Comparison of ENCODE assay signal across 16 cellular contexts in the genomic region with DNA sequence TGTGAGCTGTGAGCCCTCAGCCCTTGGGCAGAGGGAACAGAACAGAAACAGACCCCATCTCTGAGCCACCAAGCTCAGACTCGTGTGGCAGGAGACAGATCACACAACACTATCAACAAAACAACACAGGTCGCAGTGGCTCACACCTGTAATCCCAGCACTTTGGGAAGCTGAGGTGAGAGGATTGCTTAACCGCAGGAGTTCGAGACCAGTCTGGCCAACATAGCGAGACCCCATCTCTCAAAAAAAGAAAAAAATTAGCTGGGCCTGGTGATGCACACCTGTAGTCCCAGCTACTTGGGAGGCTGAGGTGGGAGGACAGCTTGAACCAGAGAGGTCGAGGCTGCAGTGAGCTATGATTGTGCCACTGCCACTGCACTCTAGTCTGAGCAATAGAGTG. TPM values are rescaled to one million over a fixed set of nuclear protein-coding genes. Genes with fewer than 3 reads are reported as not detected.
A peak's percentile ranks its signal among the peaks of the same experiment; 100 is the strongest.
DNase-seq lines count a peak whose midpoint lies in the region; ATAC-seq, FAIRE-seq and TF ChIP-seq lines count a peak whose summit lies in the region.
"Had no signal": no experiment of that assay in that cellular context is flagged by ENCODE, and none has a peak within 500 bp of the region (broad histone marks: within the 10 kb centered on the region; RNA-seq: fewer than 3 reads in every experiment).

No MANE protein-coding gene starts in this region.

- H4K20me1 ChIP-seq in HepG2 (ENCODE audit: insufficient read depth, low read length), result no peaks in the 10 kb centered on the region

- TF ChIP-seq CTCF in HepG2 (CRISPR knock-in tag; IDR thresholded peaks at IDR 0.05), result no peak
- TF ChIP-seq CTCF in right lobe of liver (IDR thresholded peaks at IDR 0.05), result no peak

- no peak overlapping the region for H2AFZ ChIP-seq in HepG2 (ENCODE audit: low read length)
- H2AFZ ChIP-seq: GM23248 had no signal

- FAIRE-seq in HepG2 (lab: Jason Lieb, UNC), result no peak
- FAIRE-seq: A204.1 had no signal

- in situ Hi-C loops in HepG2 (cut with HindIII; ENCODE audit: extremely low pct_ligation_motif_present, low pct_unique_long_range_greater_than_20kb), result no loop called here

- ATAC-seq in HepG2 (no peak; the same call in 2 of the 3 replicates), right lobe of liver (no peak), GM18907 (IDR thresholded peaks at IDR 0.05; ENCODE audit: unreplicated experiment) (no peak), GM21526 (IDR thresholded peaks at IDR 0.05; ENCODE audit: low FRiP score, unreplicated experiment) (no peak)
- ATAC-seq: HCT116, PC-3 had no signal

- TF ChIP-seq POLR2A in HepG2 (IDR thresholded peaks at IDR 0.05; ENCODE audit: insufficient read depth in 1 of 2, low read depth in 2 of 2, low read length in 2 of 2) (no peak), right lobe of liver (IDR thresholded peaks at IDR 0.05) (no peak)

- H3K9ac ChIP-seq in HepG2 (ENCODE audit: insufficient read depth, low read depth, low read length), result no peak overlapping the region
- no peak overlapping the region for H3K9ac ChIP-seq in muscle layer of colon (ENCODE audit: low read length)
- H3K9ac ChIP-seq: GM23248 had no signal

- H3K4me3 Mint-ChIP-seq in activated T-helper 2 cell treated with anti-CD3 and anti-CD28 coated beads, Interferon-gamma antibody, Interleukin-2, Interleukin-4, amounts not matched to agents 10 μg/mL and 5 μg/mL and 100 μg/mL, durations not matched to agents 14 hours and 24 hours and 36 hours (ENCODE audit: low read depth), result no peak overlapping the region
- no peak overlapping the region for H3K4me3 Mint-ChIP-seq in activated CD4-positive, alpha-beta T cell treated with anti-CD3 and anti-CD28 coated beads, Interleukin-2, amount 10 ng/mL, durations not matched to agents 7 days and 5 days

- intact Hi-C loops in HepG2 (cut with micrococcal nuclease; ENCODE audit: unreplicated experiment) (no loop called here), right lobe of liver (cut with DNase I) (no loop called here)
- intact Hi-C loops in activated T-helper 2 cell treated with anti-CD3 and anti-CD28 coated beads, Interferon-gamma antibody, Interleukin-2, Interleukin-4, amounts not matched to agents 10 μg/mL and 5 μg/mL and 100 μg/mL, durations not matched to agents 14 hours and 24 hours and 36 hours (cut with micrococcal nuclease), result no loop called here

- peaks cover 43% of the 10 kb centered on the region for H3K4me1 ChIP-seq in HepG2 (ENCODE audit: insufficient read depth, low read length)
- H3K4me1 ChIP-seq in right lobe of liver, result peaks cover 0 to 2% (median 0%) of the 10 kb centered on the region in 4 donors
- peaks cover 5% of the 10 kb centered on the region for H3K4me1 ChIP-seq in muscle layer of colon (ENCODE audit: insufficient read depth, low read length)

- peak overlapping the region; percentile 52 for H3K27ac Mint-ChIP-seq in activated T-helper 2 cell treated with anti-CD3 and anti-CD28 coated beads, Interferon-gamma antibody, Interleukin-2, Interleukin-4, amounts not matched to agents 10 μg/mL and 5 μg/mL and 100 μg/mL, durations not matched to agents 14 hours and 24 hours and 36 hours
- H3K27ac Mint-ChIP-seq in activated CD4-positive, alpha-beta T cell treated with anti-CD3 and anti-CD28 coated beads, Interleukin-2, amount 10 ng/mL, durations not matched to agents 7 days and 5 days, result no peak overlapping the region

- H3K36me3 Mint-ChIP-seq in activated T-helper 2 cell treated with anti-CD3 and anti-CD28 coated beads, Interferon-gamma antibody, Interleukin-2, Interleukin-4, amounts not matched to agents 10 μg/mL and 5 μg/mL and 100 μg/mL, durations not matched to agents 14 hours and 24 hours and 36 hours (ENCODE audit: low read depth), result peaks cover 48% of the 10 kb centered on the region
- H3K36me3 Mint-ChIP-seq in activated CD4-positive, alpha-beta T cell treated with anti-CD3 and anti-CD28 coated beads, Interleukin-2, amount 10 ng/mL, durations not matched to agents 7 days and 5 days (ENCODE audit: low read depth), result peaks cover 21% of the 10 kb centered on the region

- H3K4me3 ChIP-seq in HepG2 (replicated peaks in 1 of 3; ENCODE audit: insufficient read depth in 1 of 3, low read depth in 2 of 3, low read length in 3 of 3), result no peak overlapping the region
- H3K4me3 ChIP-seq in right lobe of liver, result no peak overlapping the region
- no peak overlapping the region for H3K4me3 ChIP-seq in muscle layer of colon (ENCODE audit: low read depth in 1 of 2, low read length in 2 of 2)
- H3K4me3 ChIP-seq: GM23248 had no signal

- no peak for TF ChIP-seq RAD21 in HepG2 (CRISPR knock-in tag; IDR thresholded peaks at IDR 0.05)

- H3K4me2 ChIP-seq in HepG2 (ENCODE audit: low read depth, low read length), result peak overlapping the region; percentile 72; the same call in 1 of the 2 replicates

- TF ChIP-seq EP300 in HepG2 (IDR thresholded peaks at IDR 0.05; ENCODE audit: low read depth in 2 of 2, low read length in 2 of 2) (no peak), HepG2 (CRISPR knock-in tag; IDR thresholded peaks at IDR 0.05; ENCODE audit: borderline replicate concordance) (no peak)

- peaks cover 17% of the 10 kb centered on the region for H3K4me1 Mint-ChIP-seq in activated T-helper 2 cell treated with anti-CD3 and anti-CD28 coated beads, Interferon-gamma antibody, Interleukin-2, Interleukin-4, amounts not matched to agents 10 μg/mL and 5 μg/mL and 100 μg/mL, durations not matched to agents 14 hours and 24 hours and 36 hours (ENCODE audit: low read depth)
- peaks cover 36% of the 10 kb centered on the region for H3K4me1 Mint-ChIP-seq in activated CD4-positive, alpha-beta T cell treated with anti-CD3 and anti-CD28 coated beads, Interleukin-2, amount 10 ng/mL, durations not matched to agents 7 days and 5 days

- no peaks in the 10 kb centered on the region for H3K27me3 ChIP-seq in HepG2 (ENCODE audit: control insufficient read depth in 1 of 2, insufficient read depth in 2 of 2, low read length in 2 of 2)
- H3K27me3 ChIP-seq in right lobe of liver, result no peaks in the 10 kb centered on the region
- no peaks in the 10 kb centered on the region for H3K27me3 ChIP-seq in muscle layer of colon (ENCODE audit: control insufficient read depth in 1 of 2, insufficient read depth in 2 of 2, low read length in 2 of 2)

- DNase-seq in HepG2 (ENCODE audit: low spot score) (no peak), right lobe of liver (no peak), NOMO-1 treated with DMSO at 0.1 percent for 48 hours (lab: John Stamatoyannopoulos, UW; ENCODE audit: unreplicated experiment) (no peak)
- DNase-seq in activated T-helper 2 cell treated with anti-CD3 and anti-CD28 coated beads, Interferon-gamma antibody, Interleukin-2, Interleukin-4, amounts not matched to agents 10 μg/mL and 5 μg/mL and 100 μg/mL, durations not matched to agents 14 hours and 24 hours and 36 hours (ENCODE audit: low spot score), result no peak
- no peak for DNase-seq in activated CD4-positive, alpha-beta T cell treated with anti-CD3 and anti-CD28 coated beads, Interleukin-2, amount 10 ng/mL, durations not matched to agents 7 days and 5 days
- DNase-seq: NCI-H1048, NCI-H2227 treated with DMSO at 0.1 percent for 48 hours, NCI-H526, PC-3 had no signal

- no TSS peak for BruUV-seq in HepG2 (replicated peaks; lab: Mats Ljungman, UMichigan)

- H3K79me2 ChIP-seq in HepG2 (ENCODE audit: insufficient read depth, low read length), result no peaks in the 10 kb centered on the region

- H3K27me3 Mint-ChIP-seq in activated T-helper 2 cell treated with anti-CD3 and anti-CD28 coated beads, Interferon-gamma antibody, Interleukin-2, Interleukin-4, amounts not matched to agents 10 μg/mL and 5 μg/mL and 100 μg/mL, durations not matched to agents 14 hours and 24 hours and 36 hours (ENCODE audit: low read depth), result no peaks in the 10 kb centered on the region
- H3K27me3 Mint-ChIP-seq in activated CD4-positive, alpha-beta T cell treated with anti-CD3 and anti-CD28 coated beads, Interleukin-2, amount 10 ng/mL, durations not matched to agents 7 days and 5 days, result no peaks in the 10 kb centered on the region

- H3K36me3 ChIP-seq in HepG2 (replicated peaks in 1 of 2; ENCODE audit: control insufficient read depth in 1 of 2, insufficient read depth in 2 of 2, low read length in 2 of 2), result no peaks in the 10 kb centered on the region
- H3K36me3 ChIP-seq in right lobe of liver, result no peaks in the 10 kb centered on the region
- H3K36me3 ChIP-seq in muscle layer of colon (ENCODE audit: insufficient read depth, low read length), result no peaks in the 10 kb centered on the region

- 44% methylated on average over 6 of the region's 6 CpGs for WGBS in HepG2 (ENCODE audit: low lambda C conversion rate)
- WGBS in right lobe of liver (ENCODE audit: insufficient coverage, low coverage, low lambda C conversion rate, missing lambda C conversion rate), result 92% methylated on average over 2 of the region's 6 CpGs

- H3K9me3 ChIP-seq in HepG2 (ENCODE audit: low read length) (no peaks in the 10 kb centered on the region), right lobe of liver (no peaks in the 10 kb centered on the region), muscle layer of colon (ENCODE audit: low read length) (no peaks in the 10 kb centered on the region)

- CTCF ChIA-PET in HepG2 (lab: Yijun Ruan, JAX; ENCODE audit: low intra/inter-chr PET ratio, low total read pairs), result no interaction called here
- CTCF ChIA-PET in activated CD4-positive, alpha-beta T cell treated with anti-CD3 and anti-CD28 coated beads, Interleukin-2, amount 10 ng/mL, durations not matched to agents 7 days and 5 days (lab: Charles Lee), result interaction anchor here (0.8 to 1.5 kb wide), 4 partner anchors 10 to 359 kb away, joined by 3 to 4 read pairs (median 3); a partner anchor contains a TSS

- H3K9me3 Mint-ChIP-seq in activated T-helper 2 cell treated with anti-CD3 and anti-CD28 coated beads, Interferon-gamma antibody, Interleukin-2, Interleukin-4, amounts not matched to agents 10 μg/mL and 5 μg/mL and 100 μg/mL, durations not matched to agents 14 hours and 24 hours and 36 hours, result no peaks in the 10 kb centered on the region
- H3K9me3 Mint-ChIP-seq in activated CD4-positive, alpha-beta T cell treated with anti-CD3 and anti-CD28 coated beads, Interleukin-2, amount 10 ng/mL, durations not matched to agents 7 days and 5 days, result no peaks in the 10 kb centered on the region
- H3K9me3 Mint-ChIP-seq: CD14-positive monocyte had no signal

- POLR2A ChIA-PET in HepG2 (lab: Yijun Ruan, JAX), result interaction anchor here (0.8 kb wide), 1 partner anchor 416 kb away, joined by 4 read pairs; no protein-coding TSS in a partner anchor
- POLR2A ChIA-PET in activated CD4-positive, alpha-beta T cell treated with anti-CD3 and anti-CD28 coated beads, Interleukin-2, amount 10 ng/mL, durations not matched to agents 7 days and 5 days (lab: Charles Lee), result no interaction called here

- H3K27ac ChIP-seq in HepG2 (ENCODE audit: extremely low read length, insufficient read depth, low read length) (no peak overlapping the region), right lobe of liver (no peak overlapping the region), muscle layer of colon (ENCODE audit: low read depth, low read length) (peak overlapping the region; percentile 0)
- H3K27ac ChIP-seq: GM23248 had no signal

RNA-seq across cellular contexts. Expression of a gene that starts 5.5 kb away (rescaled TPM):
- 218 and 244 TPM in 2 replicates for total RNA-seq in HepG2 (2016; rRNA removed; fragmentation: Illumina TruSeq; extraction: Trizol)
- total RNA-seq in HepG2 (2016; cell fraction: cytosol; rRNA removed; fragmentation: Illumina TruSeq; extraction: Trizol; ENCODE audit: low read depth), result 87.1 and 92.9 TPM in 2 replicates
- 223 and 253 TPM in 2 replicates for total RNA-seq in HepG2 (2016; cell fraction: insoluble cytoplasmic fraction; rRNA removed; fragmentation: Illumina TruSeq; extraction: Trizol)
- 152 and 159 TPM in 2 replicates for total RNA-seq in HepG2 (2016; cell fraction: membrane; rRNA removed; fragmentation: Illumina TruSeq; extraction: Trizol)
- 99.3 and 115 TPM in 2 replicates for total RNA-seq in HepG2 (2016; cell fraction: nucleus; rRNA removed; fragmentation: Illumina TruSeq; extraction: Trizol)
- 130 and 137 TPM in 2 replicates for polyA plus RNA-seq in HepG2 (2011; rRNA removed)
- 103 and 170 TPM in 2 replicates for polyA plus RNA-seq in HepG2 (2011; cell fraction: cytosol; rRNA removed)
- polyA plus RNA-seq in HepG2 (2011; cell fraction: nucleus; rRNA removed), result 80.0 and 88.2 TPM in 2 replicates
- 123 and 130 TPM in 2 replicates for polyA plus RNA-seq in HepG2 (2012)
- 105 and 118 TPM in 2 replicates for polyA plus RNA-seq in HepG2 (2016; cell fraction: cytosol; fragmentation: Illumina TruSeq; extraction: Trizol; ENCODE audit: low read depth)
- 245 and 255 TPM in 2 replicates for polyA plus RNA-seq in HepG2 (2016; cell fraction: insoluble cytoplasmic fraction; fragmentation: Illumina TruSeq; extraction: Trizol; ENCODE audit: low read depth)
- 133 and 135 TPM in 2 replicates for polyA plus RNA-seq in HepG2 (2016; cell fraction: membrane; fragmentation: Illumina TruSeq; extraction: Trizol; ENCODE audit: low read depth)
- polyA plus RNA-seq in HepG2 (2016; cell fraction: nucleus; fragmentation: Illumina TruSeq; extraction: Trizol; ENCODE audit: insufficient read depth, low read depth), result 215 and 218 TPM in 2 replicates
- 1.2 and 248 TPM in 2 replicates for polyA minus RNA-seq in HepG2 (2011; rRNA and poly(A)+ RNA removed; ENCODE audit: low replicate concordance)
- polyA minus RNA-seq in HepG2 (2011; cell fraction: cytosol; rRNA and poly(A)+ RNA removed), result 160 and 171 TPM in 2 replicates
- 30.1 and 34.9 TPM in 2 replicates for polyA minus RNA-seq in HepG2 (2011; cell fraction: nucleus; rRNA and poly(A)+ RNA removed)
- total RNA-seq in right lobe of liver, result 100 to 1,000 TPM in 5 of 6 experiments, 10 to 100 TPM in 1; 95.2 to 154 (median 128) TPM
- total RNA-seq in activated T-helper 2 cell treated with anti-CD3 and anti-CD28 coated beads, Interferon-gamma antibody, Interleukin-2, Interleukin-4, amounts not matched to agents 10 μg/mL and 5 μg/mL and 100 μg/mL, durations not matched to agents 14 hours and 24 hours and 36 hours, result 24.1 and 29.0 TPM in 2 replicates
- 1 to 10 TPM; 3.9 to 4.8 TPM for total RNA-seq in activated CD4-positive, alpha-beta T cell treated with anti-CD3 and anti-CD28 coated beads, Interleukin-2, amount 10 ng/mL, durations not matched to agents 7 days and 5 days

RNA-seq across cellular contexts. Expression of a gene that starts 10.5 kb away (rescaled TPM):
- total RNA-seq in HepG2 (2016; rRNA removed; fragmentation: Illumina TruSeq; extraction: Trizol) (0.22 and 0.38 TPM in 2 replicates), right lobe of liver (1 to 10 TPM in 4 of 6 experiments, under 1 TPM in 2; 0.60 to 3.3 (median 1.4) TPM)
- 0.10 TPM in 1 of 2 replicates, not detected in the other for total RNA-seq in HepG2 (2016; cell fraction: cytosol; rRNA removed; fragmentation: Illumina TruSeq; extraction: Trizol; ENCODE audit: low read depth)
- total RNA-seq in HepG2 (2016; cell fraction: insoluble cytoplasmic fraction; rRNA removed; fragmentation: Illumina TruSeq; extraction: Trizol), result 0.10 and 0.35 TPM in 2 replicates
- total RNA-seq in HepG2 (2016; cell fraction: membrane; rRNA removed; fragmentation: Illumina TruSeq; extraction: Trizol), result 0.06 TPM in 1 of 2 replicates, not detected in the other
- total RNA-seq in HepG2 (2016; cell fraction: nucleus; rRNA removed; fragmentation: Illumina TruSeq; extraction: Trizol), result 0.28 and 0.34 TPM in 2 replicates
- polyA plus RNA-seq in HepG2 (2011; rRNA removed), result 1.6 and 3.8 TPM in 2 replicates
- 0.94 and 1.1 TPM in 2 replicates for polyA plus RNA-seq in HepG2 (2011; cell fraction: cytosol; rRNA removed)
- polyA plus RNA-seq in HepG2 (2011; cell fraction: nucleus; rRNA removed), result 1.1 and 2.5 TPM in 2 replicates
- 2.4 and 2.5 TPM in 2 replicates for polyA plus RNA-seq in HepG2 (2012)
- polyA plus RNA-seq in HepG2 (2016; cell fraction: cytosol; fragmentation: Illumina TruSeq; extraction: Trizol; ENCODE audit: low read depth), result 0.07 and 0.09 TPM in 2 replicates
- 0.25 and 0.39 TPM in 2 replicates for polyA plus RNA-seq in HepG2 (2016; cell fraction: insoluble cytoplasmic fraction; fragmentation: Illumina TruSeq; extraction: Trizol; ENCODE audit: low read depth)
- polyA plus RNA-seq in HepG2 (2016; cell fraction: membrane; fragmentation: Illumina TruSeq; extraction: Trizol; ENCODE audit: low read depth), result 0.13 and 0.23 TPM in 2 replicates
- polyA plus RNA-seq in HepG2 (2016; cell fraction: nucleus; fragmentation: Illumina TruSeq; extraction: Trizol; ENCODE audit: insufficient read depth, low read depth), result 0.44 and 1.1 TPM in 2 replicates
- polyA minus RNA-seq in HepG2 (2011; rRNA and poly(A)+ RNA removed; ENCODE audit: low replicate concordance), result 1.7 and 5.3 TPM in 2 replicates
- polyA minus RNA-seq in HepG2 (2011; cell fraction: cytosol; rRNA and poly(A)+ RNA removed), result 0.79 and 1.7 TPM in 2 replicates
- polyA minus RNA-seq in HepG2 (2011; cell fraction: nucleus; rRNA and poly(A)+ RNA removed), result 0.52 and 1.4 TPM in 2 replicates
- 254 and 258 TPM in 2 replicates for total RNA-seq in activated T-helper 2 cell treated with anti-CD3 and anti-CD28 coated beads, Interferon-gamma antibody, Interleukin-2, Interleukin-4, amounts not matched to agents 10 μg/mL and 5 μg/mL and 100 μg/mL, durations not matched to agents 14 hours and 24 hours and 36 hours
- total RNA-seq in activated CD4-positive, alpha-beta T cell treated with anti-CD3 and anti-CD28 coated beads, Interleukin-2, amount 10 ng/mL, durations not matched to agents 7 days and 5 days, result 100 to 1,000 TPM; 351 to 357 TPM
- total RNA-seq: GM23248, PC-3 had no signal
- polyA plus RNA-seq: GM23248 had no signal

Comparison
In these comparisons a context has a peak if more than half of its experiments do, and no peak if none do; other contexts are left out.
1. RNA of a gene that starts 10.5 kb away (total RNA-seq): 351 to 357 TPM in activated CD4-positive, alpha-beta T cell treated with anti-CD3 and anti-CD28 coated beads, Interleukin-2, amount 10 ng/mL, durations not matched to agents 7 days and 5 days and 254 to 258 TPM in activated T-helper 2 cell treated with anti-CD3 and anti-CD28 coated beads, Interferon-gamma antibody, Interleukin-2, Interleukin-4, amounts not matched to agents 10 μg/mL and 5 μg/mL and 100 μg/mL, durations not matched to agents 14 hours and 24 hours and 36 hours; 0.60 to 3.3 TPM in right lobe of liver and 0.06 to 0.38 TPM in HepG2; every median in the first group is over 10 times any median in the second.